ENCODE assay signal across 10 cellular contexts in the genomic region with DNA sequence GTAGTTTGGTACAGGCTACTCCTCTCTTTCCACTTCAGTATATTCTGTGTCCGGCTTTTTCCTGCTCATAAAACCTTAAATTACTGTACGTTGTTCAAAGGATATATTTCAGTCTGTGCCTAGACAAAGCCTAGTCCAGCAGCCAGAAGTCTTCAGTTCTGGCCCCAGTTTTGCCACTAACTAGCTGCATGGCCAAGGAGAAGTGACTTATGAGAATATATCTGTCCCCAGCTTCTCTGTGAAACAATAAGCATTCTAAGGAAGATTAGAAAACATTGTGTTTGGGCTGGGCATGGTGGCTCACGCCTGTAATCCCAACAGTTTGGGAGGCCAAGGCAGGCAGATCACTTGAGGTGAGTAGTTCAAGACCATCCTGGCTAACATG.
DNase-seq lines count a peak whose midpoint lies in the region; ATAC-seq lines count a peak whose summit lies in the region.
"Had no signal": no experiment of that assay in that cellular context is flagged by ENCODE, and none has a peak within 500 bp of the region (broad histone marks: within the 10 kb centered on the region; RNA-seq: fewer than 3 reads in every experiment).

No MANE protein-coding gene starts in this region.

- peaks cover 0 to 3% (median 3%) of the 10 kb centered on the region in 3 donors for H3K4me1 ChIP-seq in skeletal muscle tissue (ENCODE audit: control insufficient read depth in 3 of 3, insufficient read depth in 3 of 3, low read length in 3 of 3)

- H3K4me3 ChIP-seq in skeletal muscle tissue (ENCODE audit: low read length in 3 of 3), result no peak overlapping the region
- no peak overlapping the region for H3K4me3 ChIP-seq in H7 (ENCODE audit: insufficient read depth, low read depth, low read length)
- H3K4me3 ChIP-seq: cardiac muscle cell had no signal

- no peak overlapping the region for H3K9ac ChIP-seq in skeletal muscle tissue (ENCODE audit: low read depth in 1 of 3, low read length in 3 of 3)

- peak; percentile 41 for ATAC-seq in GM19035 (IDR thresholded peaks at IDR 0.05; ENCODE audit: unreplicated experiment)
- peak; percentile 32 for ATAC-seq in HG02938 (IDR thresholded peaks at IDR 0.05; ENCODE audit: unreplicated experiment)
- ATAC-seq: HCT116 had no signal

- H3K27me3 ChIP-seq in skeletal muscle tissue (ENCODE audit: control insufficient read depth in 3 of 3, insufficient read depth in 3 of 3, low read length in 3 of 3) (no peaks in the 10 kb centered on the region), H7 (ENCODE audit: control insufficient read depth, insufficient read depth, low read length) (no peaks in the 10 kb centered on the region)
- H3K27me3 ChIP-seq: cardiac muscle cell had no signal

- peak overlapping the region; percentile 22 for H3K27ac ChIP-seq in angular gyrus (ENCODE audit: low read depth, low read length)
- peak overlapping the region; percentile 3 for H3K27ac ChIP-seq in skeletal muscle tissue (ENCODE audit: low read depth, low read length)
- H3K27ac ChIP-seq: cardiac muscle cell had no signal

- H3K9me3 ChIP-seq in skeletal muscle tissue (ENCODE audit: control insufficient read depth in 3 of 3, low read length in 3 of 3), result no peaks in the 10 kb centered on the region

- H3K36me3 ChIP-seq in skeletal muscle tissue (ENCODE audit: control insufficient read depth in 3 of 3, insufficient read depth in 3 of 3, low read length in 3 of 3) (no peaks in the 10 kb centered on the region), H7 (replicated peaks; ENCODE audit: control insufficient read depth, insufficient read depth, low read length) (no peaks in the 10 kb centered on the region)
- H3K36me3 ChIP-seq: cardiac muscle cell had no signal

- DNase-seq in GF-D8 (lab: John Stamatoyannopoulos, UW) (no peak), glomerular visceral epithelial cell (ENCODE audit: extremely low spot score) (no peak), HPDE6-E6E7 (ENCODE audit: extremely low spot score) (no peak), H7 (no peak)
